Comparison of ENCODE assay signal across 1 cellular context in genomic region chr14:67673451-67673850, GRCh38.
TF ChIP-seq lines count a peak whose summit lies in the region.

No MANE protein-coding gene starts in this region.

TF ChIP-seq in endothelial cell of umbilical vein, 7 proteins besides CTCF, POLR2A, EP300 and RAD21:
- TF ChIP-seq GATA2 (IDR thresholded peaks at IDR 0.05; ENCODE audit: insufficient read depth, insufficient read length, low read depth, low read length), result no peak
- TF ChIP-seq EZH2 (IDR thresholded peaks at IDR 0.05; ENCODE audit: borderline replicate concordance, low read depth, low read length, severe bottlenecking), result no peak
- TF ChIP-seq MAX (IDR thresholded peaks at IDR 0.05; ENCODE audit: insufficient read depth, insufficient read length), result no peak
- TF ChIP-seq JUN (IDR thresholded peaks at IDR 0.05; ENCODE audit: borderline replicate concordance, insufficient read depth, insufficient read length, low read depth), result no peak
- TF ChIP-seq FOS (IDR thresholded peaks at IDR 0.05; ENCODE audit: borderline replicate concordance, insufficient read depth, low read length), result no peak
- no peak for TF ChIP-seq POLR2AphosphoS5 (IDR thresholded peaks at IDR 0.05; ENCODE audit: insufficient read depth, low read depth, low read length)
- TF ChIP-seq MYC (IDR thresholded peaks at IDR 0.05; ENCODE audit: low read depth, low read length), result no peak
